ENCODE assay signal across 18 cellular contexts in the genomic region with DNA sequence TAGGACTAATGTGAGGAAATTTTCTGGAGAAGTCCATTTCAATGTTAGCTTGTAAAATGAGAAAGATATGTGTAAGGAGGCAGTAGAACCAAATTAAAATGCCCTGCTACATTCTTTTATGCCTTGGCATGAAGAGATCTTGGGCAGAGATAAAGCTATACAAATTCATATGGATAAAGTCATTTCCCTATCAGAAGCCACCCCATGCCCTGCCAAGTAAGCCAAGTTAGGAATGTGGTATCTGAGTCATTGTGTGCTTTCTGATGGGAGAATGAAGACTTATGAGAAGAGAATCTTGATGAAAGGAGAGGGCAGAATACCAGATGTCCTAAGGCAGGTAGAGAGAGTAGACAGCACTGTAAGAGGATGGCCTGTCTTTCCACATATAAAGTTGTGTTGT.
"Had no signal": no experiment of that assay in that cellular context is flagged by ENCODE, and none has a peak within 500 bp of the region (broad histone marks: within the 10 kb centered on the region; RNA-seq: fewer than 3 reads in every experiment).

No MANE protein-coding gene starts in this region.

- H3K36me3 ChIP-seq: cardiac muscle cell, left ventricle myocardium inferior, tibial artery had no signal

- H3K27me3 ChIP-seq: tibial artery had no signal

- H3K4me3 ChIP-seq: cardiac muscle cell, left ventricle myocardium inferior, mucosa of descending colon, tibial artery had no signal

- DNase-seq: activated CD4-positive, alpha-beta T cell treated with anti-CD3 and anti-CD28 coated beads for 1 hour; activated CD8-positive, alpha-beta memory T cell treated with anti-CD3 and anti-CD28 coated beads for 24 hours; activated CD8-positive, alpha-beta memory T cell treated with anti-CD3 and anti-CD28 coated beads, Interleukin-2, amount 50 U/mL, for 48 hours; activated effector memory CD4-positive, alpha-beta T cell treated with anti-CD3 and anti-CD28 coated beads, Interleukin-2, amount 50 U/mL, for 16 hours; activated T-cell treated with anti-CD3 and anti-CD28 coated beads, Interleukin-2, amount 50 U/mL, for 72 hours; effector CD8-positive, alpha-beta T cell; hypothalamus; kidney; left ventricle myocardium inferior; mucosa of descending colon; naive B cell; stimulated activated CD4-positive, alpha-beta T cell treated with anti-CD3 and anti-CD28 coated beads, Interleukin-2, amount 100 ng/mL, for 24 hours; stimulated activated naive CD8-positive, alpha-beta T cell treated with anti-CD3 and anti-CD28 coated beads, Interleukin-15, Interleukin-2, amounts not matched to agents 100 U/mL and 50 U/mL, for 24 hours; substantia nigra; tibial artery had no signal

- ATAC-seq: activated naive CD4-positive, alpha-beta T cell treated with anti-CD3 and anti-CD28 coated beads, Interleukin-2, amount 50 U/mL, for 72 hours; activated T-cell treated with anti-CD3 and anti-CD28 coated beads, Interleukin-2, amount 50 U/mL, for 72 hours; mucosa of descending colon; stimulated activated naive CD8-positive, alpha-beta T cell treated with anti-CD3 and anti-CD28 coated beads, Interleukin-15, Interleukin-2, amounts not matched to agents 100 U/mL and 50 U/mL, for 24 hours had no signal

- H3K9me3 ChIP-seq: left ventricle myocardium inferior, mucosa of descending colon, tibial artery had no signal

- H3K4me1 ChIP-seq: left ventricle myocardium inferior, tibial artery had no signal

- H3K27ac ChIP-seq: cardiac muscle cell, left ventricle myocardium inferior, tibial artery, VCaP had no signal
